In the genomic region with DNA sequence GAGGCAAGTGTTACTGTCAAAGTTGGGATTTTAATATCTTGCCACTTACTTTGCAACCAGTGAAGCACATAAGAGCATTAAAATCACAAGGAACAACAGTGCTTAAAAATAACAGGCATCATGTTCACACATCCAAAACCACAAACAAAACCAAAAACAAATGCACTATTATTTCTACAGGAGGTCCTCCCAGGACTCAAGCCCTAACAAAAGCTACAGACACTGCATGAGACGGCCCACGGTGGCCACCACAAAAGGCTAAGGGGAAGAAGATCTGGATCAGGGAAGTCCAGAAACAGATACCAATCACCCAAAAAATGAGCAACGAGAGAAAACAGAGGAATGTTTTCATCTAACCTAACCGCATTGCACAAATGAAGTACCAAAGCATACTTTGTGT, we compare ENCODE assay signal across 17 cellular contexts.
DNase-seq lines count a peak whose midpoint lies in the region; ATAC-seq and TF ChIP-seq lines count a peak whose summit lies in the region.
"Had no signal": no experiment of that assay in that cellular context is flagged by ENCODE, and none has a peak within 500 bp of the region (broad histone marks: within the 10 kb centered on the region; RNA-seq: fewer than 3 reads in every experiment).

No MANE protein-coding gene starts in this region.

- no peak overlapping the region for H2AK5ac ChIP-seq in IMR-90 (ENCODE audit: low read depth, low read length)

- peaks cover 15% of the 10 kb centered on the region for H3K9me1 ChIP-seq in IMR-90 (ENCODE audit: insufficient read depth, low read length)

- no peaks in the 10 kb centered on the region for H3K9me2 ChIP-seq in PC-9 (ENCODE audit: insufficient read depth)

- H3K9ac ChIP-seq in BLaER1 (no peak overlapping the region), IMR-90 (ENCODE audit: low read depth, low read length) (no peak overlapping the region)
- H3K9ac ChIP-seq: KMS-11 had no signal

- no peak overlapping the region for H3K4me3 Mint-ChIP-seq in neural crest cell
- no peak overlapping the region for H3K4me3 Mint-ChIP-seq in activated T-helper 1 cell treated with anti-CD3 and anti-CD28 coated beads, Interleukin-12 subunit alpha, Interleukin-12 subunit beta, Interleukin-2, Interleukin-4 antibody, amounts not matched to agents 30 ng/mL and 10 ng/mL and 1 ng/mL, durations not matched to agents 14 hours and 24 hours and 36 hours
- H3K4me3 Mint-ChIP-seq: CD8-positive, alpha-beta T cell had no signal

- no peak overlapping the region for H2AFZ ChIP-seq in IMR-90 (replicated peaks; ENCODE audit: low read length, poor library complexity)
- no peak overlapping the region for H2AFZ ChIP-seq in PC-9

- H4K91ac ChIP-seq in IMR-90 (ENCODE audit: insufficient read depth, low read depth, low read length), result no peak overlapping the region

- no peak overlapping the region for H4K8ac ChIP-seq in IMR-90 (ENCODE audit: low read depth in 2 of 2, low read length in 2 of 2)

- in situ Hi-C loops in IMR-90 (cut with MboI; ENCODE audit: low sequenced_read_pairs), result no loop called here

- H3K4me1 Mint-ChIP-seq in neural crest cell, result peaks cover 8% of the 10 kb centered on the region
- H3K4me1 Mint-ChIP-seq in activated T-helper 1 cell treated with anti-CD3 and anti-CD28 coated beads, Interleukin-12 subunit alpha, Interleukin-12 subunit beta, Interleukin-2, Interleukin-4 antibody, amounts not matched to agents 30 ng/mL and 10 ng/mL and 1 ng/mL, durations not matched to agents 14 hours and 24 hours and 36 hours (ENCODE audit: low read depth), result no peaks in the 10 kb centered on the region

- ATAC-seq in IMR-90 (ENCODE audit: low read depth), result no peak
- no peak for ATAC-seq in GM19035 (IDR thresholded peaks at IDR 0.05; ENCODE audit: unreplicated experiment)
- ATAC-seq: CD8-positive, alpha-beta T cell; Right ventricle myocardium inferior had no signal

- H3K4me2 ChIP-seq in BLaER1 (peak overlapping the region; percentile 65), IMR-90 (ENCODE audit: low read depth, low read length) (0 out of 2 replicates have a peak overlapping the region, but pooled peaks have one; percentile 6), PC-9 (no peak overlapping the region)
- H3K4me2 ChIP-seq: KMS-11 had no signal

- no peak overlapping the region for H3K4me3 ChIP-seq in BLaER1
- H3K4me3 ChIP-seq in IMR-90 (ENCODE audit: insufficient read depth, low read depth, low read length), result no peak overlapping the region
- H3K4me3 ChIP-seq in coronary artery, result no peak overlapping the region
- H3K4me3 ChIP-seq in lower leg skin (ENCODE audit: low read depth, poor library complexity, severe bottlenecking), result no peak overlapping the region
- no peak overlapping the region for H3K4me3 ChIP-seq in PC-9
- H3K4me3 ChIP-seq: Peyer's patch had no signal

- H3K36me3 ChIP-seq in BLaER1 (peaks cover 45% of the 10 kb centered on the region), IMR-90 (ENCODE audit: control insufficient read depth, insufficient read depth, low read length) (peaks cover 25% of the 10 kb centered on the region), PC-9 (ENCODE audit: low read depth) (no peaks in the 10 kb centered on the region)

- no peak for TF ChIP-seq RAD21 in IMR-90 (IDR thresholded peaks at IDR 0.05; ENCODE audit: low read length)

- no peak overlapping the region for H3K23ac ChIP-seq in IMR-90 (ENCODE audit: low read depth, low read length)

- no TSS peak for BruUV-seq in IMR-90 (replicated peaks; lab: Mats Ljungman, UMichigan)
- no TSS peak for BruUV-seq in PC-9 (replicated peaks; lab: Mats Ljungman, UMichigan)

- no CpG with 5 or more reads among the region's 4 CpGs for WGBS in IMR-90 (ENCODE audit: extremely low coverage in 2 of 2, insufficient read length in 1 of 2), 2 experiments
- WGBS in lower leg skin, 2 donors, result 76% methylated on average over 4 of the region's 4 CpGs

- H3K9me3 ChIP-seq in BLaER1 (0 out of 2 replicates have a peak, but pooled peaks cover 4% of the 10 kb centered on the region), IMR-90 (ENCODE audit: control insufficient read depth, insufficient read depth, low read length) (no peaks in the 10 kb centered on the region), PC-9 (ENCODE audit: insufficient read depth, low read depth) (no peaks in the 10 kb centered on the region)
- H3K9me3 ChIP-seq: Peyer's patch had no signal

- POLR2A ChIA-PET in IMR-90 (lab: Charles Lee; ENCODE audit: unreplicated experiment) (no interaction called here), PC-9 (lab: Charles Lee; ENCODE audit: unreplicated experiment) (no interaction called here)

- H2BK120ac ChIP-seq in IMR-90 (ENCODE audit: low read depth, low read length), result no peak overlapping the region

- H2BK20ac ChIP-seq in IMR-90 (ENCODE audit: low read depth, low read length), result no peak overlapping the region

- H3K36me3 Mint-ChIP-seq in neural crest cell (ENCODE audit: low read depth), result peaks cover 7% of the 10 kb centered on the region
- H3K36me3 Mint-ChIP-seq in activated T-helper 1 cell treated with anti-CD3 and anti-CD28 coated beads, Interleukin-12 subunit alpha, Interleukin-12 subunit beta, Interleukin-2, Interleukin-4 antibody, amounts not matched to agents 30 ng/mL and 10 ng/mL and 1 ng/mL, durations not matched to agents 14 hours and 24 hours and 36 hours (ENCODE audit: low read depth), result no peaks in the 10 kb centered on the region

- peaks cover 26% of the 10 kb centered on the region for H3K4me1 ChIP-seq in BLaER1
- peaks cover 10% of the 10 kb centered on the region for H3K4me1 ChIP-seq in IMR-90 (ENCODE audit: control insufficient read depth, insufficient read depth, low read length)
- H3K4me1 ChIP-seq in PC-9 (replicated peaks; ENCODE audit: insufficient read depth), result no peaks in the 10 kb centered on the region
- H3K4me1 ChIP-seq: Peyer's patch had no signal

- TF ChIP-seq POLR2A in IMR-90 (IDR thresholded peaks at IDR 0.05; ENCODE audit: low read depth, low read length), result no peak
- no peak for TF ChIP-seq POLR2A in lower leg skin (IDR thresholded peaks at IDR 0.05)

- no peak overlapping the region for H2BK5ac ChIP-seq in IMR-90 (ENCODE audit: low read depth, low read length, poor library complexity, severe bottlenecking)

- no peak overlapping the region for H4K5ac ChIP-seq in IMR-90 (ENCODE audit: low read depth, low read length)

- H3K18ac ChIP-seq in IMR-90 (ENCODE audit: low read depth, low read length), result no peak overlapping the region

- TF ChIP-seq CTCF in IMR-90 (conservative IDR thresholded peaks at IDR 0.05; ENCODE audit: low read depth, low read length), result no peak
- no peak for TF ChIP-seq CTCF in coronary artery (IDR thresholded peaks at IDR 0.05)
- TF ChIP-seq CTCF in neural crest cell (conservative IDR thresholded peaks at IDR 0.05), result no peak
- no peak for TF ChIP-seq CTCF in lower leg skin (IDR thresholded peaks at IDR 0.05)
- no peak for TF ChIP-seq CTCF in PC-9 (conservative IDR thresholded peaks at IDR 0.05)

- no peak overlapping the region for H2AK9ac ChIP-seq in IMR-90 (replicated peaks; ENCODE audit: low read depth, low read length, poor library complexity)

- H3K56ac ChIP-seq in IMR-90 (ENCODE audit: extremely low read depth, insufficient read depth, low read length), result no peak overlapping the region

- no peaks in the 10 kb centered on the region for H3K79me2 ChIP-seq in PC-9 (ENCODE audit: low read depth)

- CTCF ChIA-PET in IMR-90 (lab: Yijun Ruan, JAX), result no interaction called here
- CTCF ChIA-PET in PC-9 (lab: Charles Lee), result no interaction called here

- dilution Hi-C loops in IMR-90 (cut with HindIII; ENCODE audit: low sequenced_read_pairs, unreplicated experiment), result no loop called here

- H3K9me3 Mint-ChIP-seq in neural crest cell, result no peaks in the 10 kb centered on the region
- no peaks in the 10 kb centered on the region for H3K9me3 Mint-ChIP-seq in activated T-helper 1 cell treated with anti-CD3 and anti-CD28 coated beads, Interleukin-12 subunit alpha, Interleukin-12 subunit beta, Interleukin-2, Interleukin-4 antibody, amounts not matched to agents 30 ng/mL and 10 ng/mL and 1 ng/mL, durations not matched to agents 14 hours and 24 hours and 36 hours
- H3K9me3 Mint-ChIP-seq: CD8-positive, alpha-beta T cell had no signal

- H3K27ac ChIP-seq in BLaER1, result no peak overlapping the region
- H3K27ac ChIP-seq in IMR-90 (ENCODE audit: insufficient read depth, low read length), result no peak overlapping the region
- no peak overlapping the region for H3K27ac ChIP-seq in coronary artery
- no peak overlapping the region for H3K27ac ChIP-seq in PC-9
- H3K27ac ChIP-seq: KMS-11, Peyer's patch had no signal

- intact Hi-C loops in IMR-90 (cut with micrococcal nuclease) (no loop called here), lower leg skin (cut with DNase I; ENCODE audit: low total_unique reads) (no loop called here), PC-9 (cut with micrococcal nuclease; ENCODE audit: unreplicated experiment) (no loop called here)
- intact Hi-C loops in activated T-helper 1 cell treated with anti-CD3 and anti-CD28 coated beads, Interleukin-12 subunit alpha, Interleukin-12 subunit beta, Interleukin-2, Interleukin-4 antibody, amounts not matched to agents 30 ng/mL and 10 ng/mL and 1 ng/mL, durations not matched to agents 14 hours and 24 hours and 36 hours (cut with micrococcal nuclease), result no loop called here

- DNase-seq in IMR-90, result no peak
- DNase-seq in coronary artery (ENCODE audit: low spot score), result peak; percentile 31
- DNase-seq in neural crest cell (ENCODE audit: low read depth, low spot score), result no peak
- no peak for DNase-seq in lower leg skin (ENCODE audit: low spot score in 2 of 2)
- no peak for DNase-seq in PC-9
- DNase-seq in activated T-helper 1 cell treated with anti-CD3 and anti-CD28 coated beads, Interleukin-12 subunit alpha, Interleukin-12 subunit beta, Interleukin-2, Interleukin-4 antibody, amounts not matched to agents 30 ng/mL and 10 ng/mL and 1 ng/mL, durations not matched to agents 14 hours and 24 hours and 36 hours (ENCODE audit: low spot score), result no peak
- DNase-seq: 8988T; CD8-positive, alpha-beta T cell; MV-4-11; NCI-H187; NCI-H345; NCI-H524 treated with DMSO at 0.1 percent for 48 hours; Peyer's patch had no signal

- no peaks in the 10 kb centered on the region for H3K27me3 ChIP-seq in BLaER1
- H3K27me3 ChIP-seq in IMR-90 (ENCODE audit: control insufficient read depth, insufficient read depth, low read length), result no peaks in the 10 kb centered on the region
- H3K27me3 ChIP-seq in PC-9 (ENCODE audit: insufficient read depth, low read depth), result peaks cover 63% of the 10 kb centered on the region
- H3K27me3 ChIP-seq: Peyer's patch had no signal

- no peak overlapping the region for H2BK15ac ChIP-seq in IMR-90 (ENCODE audit: low read depth, low read length)

- no peak overlapping the region for H3K4ac ChIP-seq in IMR-90 (ENCODE audit: low read depth, low read length)

- H3K14ac ChIP-seq in IMR-90 (replicated peaks; ENCODE audit: low read depth, low read length), result no peak overlapping the region

- peak overlapping the region; percentile 35 for H3K27ac Mint-ChIP-seq in neural crest cell (ENCODE audit: unreplicated experiment)
- H3K27ac Mint-ChIP-seq in activated T-helper 1 cell treated with anti-CD3 and anti-CD28 coated beads, Interleukin-12 subunit alpha, Interleukin-12 subunit beta, Interleukin-2, Interleukin-4 antibody, amounts not matched to agents 30 ng/mL and 10 ng/mL and 1 ng/mL, durations not matched to agents 14 hours and 24 hours and 36 hours, result no peak overlapping the region
- H3K27ac Mint-ChIP-seq: CD8-positive, alpha-beta T cell had no signal

- H4K20me1 ChIP-seq in BLaER1, result no peaks in the 10 kb centered on the region
- H4K20me1 ChIP-seq in IMR-90 (ENCODE audit: insufficient read depth, low read length), result peaks cover 3% of the 10 kb centered on the region
- H4K20me1 ChIP-seq in PC-9 (ENCODE audit: insufficient read depth), result no peaks in the 10 kb centered on the region

- H3K27me3 Mint-ChIP-seq in neural crest cell (ENCODE audit: low read depth), result no peaks in the 10 kb centered on the region
- peaks cover 6% of the 10 kb centered on the region for H3K27me3 Mint-ChIP-seq in activated T-helper 1 cell treated with anti-CD3 and anti-CD28 coated beads, Interleukin-12 subunit alpha, Interleukin-12 subunit beta, Interleukin-2, Interleukin-4 antibody, amounts not matched to agents 30 ng/mL and 10 ng/mL and 1 ng/mL, durations not matched to agents 14 hours and 24 hours and 36 hours (ENCODE audit: insufficient read depth)

- H3F3A ChIP-seq in PC-9 (ENCODE audit: insufficient read depth, low read depth), result no peaks in the 10 kb centered on the region

- peaks cover 10 to 39% of the 10 kb centered on the region in 2 experiments for H3K79me1 ChIP-seq in IMR-90 (ENCODE audit: low read depth in 1 of 2, low read length in 2 of 2)
